Comparison of ENCODE assay signal across 10 cellular contexts in the genomic region with DNA sequence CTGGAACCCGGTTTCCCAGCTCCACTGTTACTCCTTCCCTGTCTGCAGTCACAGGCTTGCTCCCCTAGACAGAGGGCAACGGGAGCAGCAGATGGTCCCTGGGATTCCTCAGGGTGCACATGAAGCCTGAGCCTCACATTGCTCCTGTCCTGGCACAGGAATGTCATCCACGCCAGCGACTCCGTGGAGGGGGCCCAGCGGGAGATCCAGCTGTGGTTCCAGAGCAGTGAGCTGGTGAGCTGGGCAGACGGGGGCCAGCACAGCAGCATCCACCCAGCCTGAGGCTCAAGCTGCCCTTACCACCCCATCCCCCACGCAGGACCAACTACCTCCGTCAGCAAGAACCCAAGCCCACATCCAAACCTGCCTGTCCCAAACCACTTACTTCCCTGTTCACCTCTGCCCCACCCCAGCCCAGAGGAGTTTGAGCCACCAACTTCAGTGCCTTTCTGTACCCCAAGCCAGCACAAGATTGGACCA. TPM values are rescaled to one million over a fixed set of nuclear protein-coding genes. Genes with fewer than 3 reads are reported as not detected.
DNase-seq lines count a peak whose midpoint lies in the region; FAIRE-seq and TF ChIP-seq lines count a peak whose summit lies in the region.
"Had no signal": no experiment of that assay in that cellular context is flagged by ENCODE, and none has a peak within 500 bp of the region (broad histone marks: within the 10 kb centered on the region; RNA-seq: fewer than 3 reads in every experiment).

No MANE protein-coding gene starts in this region.

- no peaks in the 10 kb centered on the region for H3K36me3 Mint-ChIP-seq in activated naive CD4-positive, alpha-beta T cell treated with anti-CD3 and anti-CD28 coated beads, Interleukin-2, amount 50 U/mL, for 24 hours
- H3K36me3 Mint-ChIP-seq in activated CD4-positive, alpha-beta memory T cell treated with anti-CD3 and anti-CD28 coated beads, Interleukin-2, amount 10 ng/mL, durations not matched to agents 7 days and 5 days (ENCODE audit: low read depth): no peaks in the 10 kb centered on the region

- 52% methylated on average over 8 of the region's 9 CpGs; no CpG with 5 or more reads in 1 of the 2 donors for WGBS in transverse colon (ENCODE audit: low coverage in 1 of 2), 2 donors

- H3K4me3 ChIP-seq in kidney (ENCODE audit: low read length in 2 of 2) (no peak overlapping the region), transverse colon (no peak overlapping the region)

- H3K9me3 Mint-ChIP-seq in activated naive CD4-positive, alpha-beta T cell treated with anti-CD3 and anti-CD28 coated beads, Interleukin-2, amount 50 U/mL, for 24 hours: no peaks in the 10 kb centered on the region
- no peaks in the 10 kb centered on the region for H3K9me3 Mint-ChIP-seq in activated CD4-positive, alpha-beta memory T cell treated with anti-CD3 and anti-CD28 coated beads, Interleukin-2, amount 10 ng/mL, durations not matched to agents 7 days and 5 days

- H3K9ac ChIP-seq in kidney (ENCODE audit: low read length in 2 of 2): no peak overlapping the region

- H3K4me3 Mint-ChIP-seq in activated naive CD4-positive, alpha-beta T cell treated with anti-CD3 and anti-CD28 coated beads, Interleukin-2, amount 50 U/mL, for 24 hours: peak overlapping the region; percentile 86
- peak overlapping the region; percentile 82 for H3K4me3 Mint-ChIP-seq in activated CD4-positive, alpha-beta memory T cell treated with anti-CD3 and anti-CD28 coated beads, Interleukin-2, amount 10 ng/mL, durations not matched to agents 7 days and 5 days

- H3K36me3 ChIP-seq in kidney (ENCODE audit: control insufficient read depth in 1 of 2, insufficient read depth in 2 of 2, low read length in 2 of 2) (no peaks in the 10 kb centered on the region), transverse colon (no peaks in the 10 kb centered on the region)

- no peak for DNase-seq in activated naive CD4-positive, alpha-beta T cell treated with Interleukin-2 at 50 U/mL for 16 hours
- no peak for DNase-seq in activated CD4-positive, alpha-beta memory T cell treated with anti-CD3 and anti-CD28 coated beads, Interleukin-2, amount 10 ng/mL, durations not matched to agents 7 days and 5 days
- DNase-seq in kidney: peak; percentile 77
- DNase-seq in transverse colon: no peak
- DNase-seq in CD1c-positive myeloid dendritic cell (ENCODE audit: extremely low spot score): no peak
- no peak for DNase-seq in RCC 7860 (ENCODE audit: low spot score)
- no peak for DNase-seq in SIG-M5 treated with dmso at 0.1 percent for 504 hours (lab: John Stamatoyannopoulos, UW; ENCODE audit: unreplicated experiment)
- DNase-seq: NCI-H1694 had no signal

- no peaks in the 10 kb centered on the region for H3K27me3 Mint-ChIP-seq in activated naive CD4-positive, alpha-beta T cell treated with anti-CD3 and anti-CD28 coated beads, Interleukin-2, amount 50 U/mL, for 24 hours
- peaks cover 11% of the 10 kb centered on the region for H3K27me3 Mint-ChIP-seq in activated CD4-positive, alpha-beta memory T cell treated with anti-CD3 and anti-CD28 coated beads, Interleukin-2, amount 10 ng/mL, durations not matched to agents 7 days and 5 days

- H3K27me3 ChIP-seq in transverse colon: no peaks in the 10 kb centered on the region

- CTCF ChIA-PET in activated CD4-positive, alpha-beta memory T cell treated with anti-CD3 and anti-CD28 coated beads, Interleukin-2, amount 10 ng/mL, durations not matched to agents 7 days and 5 days (lab: Charles Lee): no interaction called here

- no peak for TF ChIP-seq POLR2A in transverse colon (IDR thresholded peaks at IDR 0.05)

- peaks cover 24% of the 10 kb centered on the region for H3K4me1 Mint-ChIP-seq in activated naive CD4-positive, alpha-beta T cell treated with anti-CD3 and anti-CD28 coated beads, Interleukin-2, amount 50 U/mL, for 24 hours
- H3K4me1 Mint-ChIP-seq in activated CD4-positive, alpha-beta memory T cell treated with anti-CD3 and anti-CD28 coated beads, Interleukin-2, amount 10 ng/mL, durations not matched to agents 7 days and 5 days: peaks cover 29% of the 10 kb centered on the region

- H3K4me1 ChIP-seq in kidney (ENCODE audit: control insufficient read depth in 1 of 2, insufficient read depth in 1 of 2, low read depth in 1 of 2, low read length in 2 of 2) (peaks cover 0 to 9% of the 10 kb centered on the region in 2 donors), transverse colon (peaks cover 6 to 44% (median 21%) of the 10 kb centered on the region in 4 donors)

- H3K9me3 ChIP-seq in kidney (ENCODE audit: control insufficient read depth in 1 of 2, low read length in 2 of 2): no peaks in the 10 kb centered on the region
- H3K9me3 ChIP-seq in transverse colon: no peaks in the 10 kb centered on the region

- in situ Hi-C loops in transverse colon (cut with MboI; ENCODE audit: low pct_ligation_motif_present in 1 of 4, low pct_unique_long_range_greater_than_20kb in 1 of 4, low sequenced_read_pairs in 3 of 4): no loop called here

- no peak for FAIRE-seq in kidney (lab: Jason Lieb, UNC)
- no peak for FAIRE-seq in RCC 7860 (lab: Jason Lieb, UNC)
- FAIRE-seq: D721Med had no signal

- H3K27ac Mint-ChIP-seq in activated naive CD4-positive, alpha-beta T cell treated with anti-CD3 and anti-CD28 coated beads, Interleukin-2, amount 50 U/mL, for 24 hours: no peak overlapping the region
- peak overlapping the region; percentile 83 for H3K27ac Mint-ChIP-seq in activated CD4-positive, alpha-beta memory T cell treated with anti-CD3 and anti-CD28 coated beads, Interleukin-2, amount 10 ng/mL, durations not matched to agents 7 days and 5 days

- no peak for TF ChIP-seq EP300 in transverse colon (IDR thresholded peaks at IDR 0.05; ENCODE audit: low read depth)

- intact Hi-C loops in kidney (cut with DNase I): no loop called here
- intact Hi-C loops in transverse colon (cut with DNase I; ENCODE audit: low total_unique reads): no loop called here

- TF ChIP-seq CTCF in kidney (IDR thresholded peaks at IDR 0.05; ENCODE audit: borderline replicate concordance, extremely low read depth, insufficient read depth) (no peak), transverse colon (IDR thresholded peaks at IDR 0.05) (no peak)

- no peak overlapping the region for H3K27ac ChIP-seq in kidney (ENCODE audit: low read depth in 2 of 2, low read length in 2 of 2)
- peak overlapping the region; percentile 91 to 99 (median 94) for H3K27ac ChIP-seq in transverse colon

- POLR2A ChIA-PET in activated CD4-positive, alpha-beta memory T cell treated with anti-CD3 and anti-CD28 coated beads, Interleukin-2, amount 10 ng/mL, durations not matched to agents 7 days and 5 days (lab: Charles Lee): interaction anchor here (1.7 to 2.1 kb wide), 3 partner anchors 8 to 49 kb away, joined by 5 to 12 read pairs (median 8); no protein-coding TSS in a partner anchor

RNA-seq across cellular contexts. Expression of a gene that starts 1.6 kb away (rescaled TPM):
- 1 to 10 TPM; 3.0 to 3.3 TPM for total RNA-seq in activated CD4-positive, alpha-beta memory T cell treated with anti-CD3 and anti-CD28 coated beads, Interleukin-2, amount 10 ng/mL, durations not matched to agents 7 days and 5 days
- total RNA-seq in kidney: 23.8 TPM
- 58.9 TPM for polyA plus RNA-seq in kidney (ENCODE audit: insufficient read depth, low read depth, low replicate concordance)
- 100 to 1,000 TPM in 2 of 4 donors, 10 to 100 TPM in 2; 65.7 to 148 (median 108) TPM for total RNA-seq in transverse colon

RNA-seq across cellular contexts. Expression of a gene that starts 3.1 kb away (rescaled TPM):
- total RNA-seq in activated CD4-positive, alpha-beta memory T cell treated with anti-CD3 and anti-CD28 coated beads, Interleukin-2, amount 10 ng/mL, durations not matched to agents 7 days and 5 days: 10 to 100 TPM; 33.9 to 34.0 TPM
- total RNA-seq in kidney (56.6 TPM), transverse colon (10 to 100 TPM; 37.5 to 82.3 (median 58.1) TPM)
- 100 TPM for polyA plus RNA-seq in kidney (ENCODE audit: insufficient read depth, low read depth, low replicate concordance)

RNA-seq across cellular contexts. Expression of a gene that starts 18.3 kb away (rescaled TPM):
- 10 to 100 TPM; 59.2 to 59.9 TPM for total RNA-seq in activated CD4-positive, alpha-beta memory T cell treated with anti-CD3 and anti-CD28 coated beads, Interleukin-2, amount 10 ng/mL, durations not matched to agents 7 days and 5 days
- total RNA-seq in kidney (65.0 TPM), transverse colon (100 to 1,000 TPM; 105 to 300 (median 179) TPM)
- 144 TPM for polyA plus RNA-seq in kidney (ENCODE audit: insufficient read depth, low read depth, low replicate concordance)

RNA-seq across cellular contexts. Expression of a gene that starts 25.3 kb away (rescaled TPM):
- 10 to 100 TPM; 21.2 to 25.4 TPM for total RNA-seq in activated CD4-positive, alpha-beta memory T cell treated with anti-CD3 and anti-CD28 coated beads, Interleukin-2, amount 10 ng/mL, durations not matched to agents 7 days and 5 days
- total RNA-seq in kidney (84.9 TPM), transverse colon (10 to 100 TPM; 21.6 to 56.5 (median 42.2) TPM)
- 162 TPM for polyA plus RNA-seq in kidney (ENCODE audit: insufficient read depth, low read depth, low replicate concordance)

RNA-seq across cellular contexts. Expression of a gene that starts 29.8 kb away (rescaled TPM):
- total RNA-seq in activated CD4-positive, alpha-beta memory T cell treated with anti-CD3 and anti-CD28 coated beads, Interleukin-2, amount 10 ng/mL, durations not matched to agents 7 days and 5 days: 10 to 100 TPM; 71.4 to 72.6 TPM
- total RNA-seq in kidney: 59.1 TPM
- 201 TPM for polyA plus RNA-seq in kidney (ENCODE audit: insufficient read depth, low read depth, low replicate concordance)
- 10 to 100 TPM; 24.7 to 81.2 (median 53.0) TPM for total RNA-seq in transverse colon

Comparison
In these comparisons a context has a peak if more than half of its experiments do, and no peak if none do; other contexts are left out.
1. H3K27ac ChIP-seq: peak in transverse colon (4 of 4); none in kidney (0 of 2).